Comparison of ENCODE assay signal across 8 cellular contexts in genomic region chrX:97616883-97617510, GRCh38.
DNase-seq lines count a peak whose midpoint lies in the region; ATAC-seq and TF ChIP-seq lines count a peak whose summit lies in the region.

No MANE protein-coding gene starts in this region.

- H3K27me3 ChIP-seq in WERI-Rb-1 (ENCODE audit: insufficient read depth, low read depth, severe bottlenecking) = no peaks in the 10 kb centered on the region

- no peak for TF ChIP-seq CTCF in WERI-Rb-1 (IDR thresholded peaks at IDR 0.05; ENCODE audit: low read depth, low read length)

- H3K27ac ChIP-seq in WERI-Rb-1 = no peak overlapping the region

- H3K36me3 ChIP-seq in WERI-Rb-1 = no peaks in the 10 kb centered on the region

- H3K9me3 ChIP-seq in WERI-Rb-1 (ENCODE audit: severe bottlenecking) = no peaks in the 10 kb centered on the region

- no peak overlapping the region for H3K4me3 ChIP-seq in WERI-Rb-1 (ENCODE audit: low read depth, low read length)

- DNase-seq in stimulated activated CD4-positive, alpha-beta T cell treated with anti-CD3 and anti-CD28 coated beads, Interleukin-1b, Interleukin-23, amount 100 ng/mL, for 48 hours = peak; percentile 3
- no peak for DNase-seq in stimulated activated CD4-positive, alpha-beta T cell treated with anti-CD3 and anti-CD28 coated beads, Interleukin-4, amount 100 ng/mL, for 4 hours
- peak; percentile 11 for DNase-seq in UCSD-AML1 (lab: John Stamatoyannopoulos, UW; ENCODE audit: unreplicated experiment)
- peak; percentile 76 for DNase-seq in renal cortical epithelial cell (ENCODE audit: low read depth)
- DNase-seq in hypothalamus (lab: John Stamatoyannopoulos, UW) = no peak
- no peak for DNase-seq in WERI-Rb-1
- DNase-seq in NCI-H1105 (lab: John Stamatoyannopoulos, UW) = no peak

- peak; percentile 97 for ATAC-seq in HG03066 (IDR thresholded peaks at IDR 0.05; ENCODE audit: low read depth, unreplicated experiment)

Comparison
In these comparisons a context has a peak if more than half of its experiments do, and no peak if none do; other contexts are left out.
1. DNase-seq: peak in stimulated activated CD4-positive, alpha-beta T cell treated with anti-CD3 and anti-CD28 coated beads, Interleukin-1b, Interleukin-23, amount 100 ng/mL, for 48 hours (single experiment), UCSD-AML1 (single experiment) and renal cortical epithelial cell (single experiment); none in stimulated activated CD4-positive, alpha-beta T cell treated with anti-CD3 and anti-CD28 coated beads, Interleukin-4, amount 100 ng/mL, for 4 hours (0 of 2), hypothalamus (0 of 51), WERI-Rb-1 (single experiment) and NCI-H1105 (single experiment).